ENCODE assay signal across 8 cellular contexts in the genomic region with DNA sequence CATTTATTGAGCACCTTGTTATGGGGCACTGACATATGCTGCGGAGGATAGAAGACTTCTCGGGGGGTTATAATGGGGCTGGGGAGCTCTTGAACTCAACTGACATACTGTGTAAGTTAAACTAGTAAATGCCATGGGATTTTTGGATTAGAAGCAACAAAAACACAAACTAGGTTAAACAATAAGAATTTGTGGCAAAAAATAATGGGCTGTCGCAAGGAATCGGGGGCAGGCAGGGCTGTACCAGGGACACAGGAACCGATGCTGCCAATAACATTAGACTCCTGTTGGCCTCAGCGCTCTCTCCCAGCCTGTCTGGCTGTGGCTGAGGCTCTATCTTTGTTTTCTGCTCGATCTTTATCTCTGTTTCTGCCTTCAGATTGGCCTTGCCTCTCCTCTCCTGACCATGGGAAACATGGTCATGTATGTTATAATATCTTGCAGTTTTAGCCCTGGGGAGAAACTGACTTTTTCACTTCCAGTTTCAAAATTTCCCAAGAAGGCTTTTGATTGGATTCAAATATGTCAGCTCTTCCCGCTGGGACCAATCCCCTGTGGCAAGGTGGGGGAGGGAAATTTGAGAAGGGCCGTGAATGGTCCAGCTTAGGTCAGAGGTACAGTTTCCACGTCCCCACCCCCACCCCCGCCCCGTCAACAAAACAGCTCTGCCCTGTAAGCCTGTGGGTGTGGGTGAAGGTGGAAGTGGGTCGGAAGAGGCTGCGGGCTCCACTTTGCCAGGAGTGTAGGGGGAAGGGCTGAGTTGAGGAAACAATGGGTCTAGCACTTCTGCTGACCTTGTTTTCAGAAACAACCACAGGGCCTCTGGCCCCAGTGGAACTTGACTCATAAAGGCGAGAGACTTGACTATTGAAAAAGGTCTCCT.
DNase-seq lines count a peak whose midpoint lies in the region; ATAC-seq, FAIRE-seq and TF ChIP-seq lines count a peak whose summit lies in the region.

No MANE protein-coding gene starts in this region.

- H2AFZ ChIP-seq in astrocyte (ENCODE audit: low read depth, low read length), result peak overlapping the region; percentile 73

- peak; percentile 75 for DNase-seq in HuH-7.5 (ENCODE audit: low spot score)
- peak; percentile 97 for DNase-seq in SW480 (ENCODE audit: low spot score)
- peak; percentile 85 for DNase-seq in astrocyte (ENCODE audit: low read depth)
- peak; percentile 50 to 52 for DNase-seq in hippocampal formation (lab: John Stamatoyannopoulos, UW)
- DNase-seq in sciatic nerve (ENCODE audit: low spot score), result peak; percentile 76
- DNase-seq in NCI-H2081 treated with DMSO at 0.1 percent for 48 hours (lab: John Stamatoyannopoulos, UW), result no peak

- H3K36me3 Mint-ChIP-seq in astrocyte (ENCODE audit: low read depth, unreplicated experiment), result no peaks in the 10 kb centered on the region

- peak overlapping the region; percentile 100 for H3K4me2 ChIP-seq in DOHH2 (ENCODE audit: low read length)
- peak overlapping the region; percentile 79 for H3K4me2 ChIP-seq in astrocyte (ENCODE audit: low read length)

- peak overlapping the region; percentile 65 for H3K9ac ChIP-seq in astrocyte (ENCODE audit: low read length)

- H3K27me3 Mint-ChIP-seq in astrocyte (ENCODE audit: low read depth, unreplicated experiment), result no peaks in the 10 kb centered on the region

- H4K20me1 ChIP-seq in DOHH2 (ENCODE audit: control insufficient read depth, insufficient read depth, low read depth, low read length) (no peaks in the 10 kb centered on the region), astrocyte (ENCODE audit: insufficient read depth, low read length) (no peaks in the 10 kb centered on the region)

- peak overlapping the region; percentile 69 for H3K4me3 Mint-ChIP-seq in astrocyte (ENCODE audit: unreplicated experiment)

- peaks cover 62% of the 10 kb centered on the region for H3K4me1 ChIP-seq in DOHH2 (ENCODE audit: control insufficient read depth, low read length)
- H3K4me1 ChIP-seq in astrocyte (ENCODE audit: insufficient read depth, low read length), result peaks cover 42% of the 10 kb centered on the region

- intact Hi-C loops in sciatic nerve (cut with DNase I), result no loop called here

- peaks cover 6% of the 10 kb centered on the region for H3K79me2 ChIP-seq in DOHH2 (ENCODE audit: control insufficient read depth, low read length)
- no peaks in the 10 kb centered on the region for H3K79me2 ChIP-seq in astrocyte (ENCODE audit: insufficient read depth, low read length)

- peaks cover 34% of the 10 kb centered on the region for H3F3A ChIP-seq in DOHH2 (ENCODE audit: control insufficient read depth, insufficient read depth)

- peak overlapping the region; percentile 99 for H3K27ac Mint-ChIP-seq in astrocyte (ENCODE audit: unreplicated experiment)

- TF ChIP-seq CTCF in DOHH2 (IDR thresholded peaks at IDR 0.05; ENCODE audit: low read depth, low read length, poor library complexity, severe bottlenecking) (no peak), astrocyte (IDR thresholded peaks at IDR 0.05; ENCODE audit: insufficient read depth, low read depth, low read length) (peak; percentile 0)

- ATAC-seq in GM21576 (IDR thresholded peaks at IDR 0.05; ENCODE audit: unreplicated experiment), result peak; percentile 52
- ATAC-seq in sciatic nerve, result peak; percentile 49

- peaks cover 2% of the 10 kb centered on the region for H3K9me3 Mint-ChIP-seq in astrocyte (ENCODE audit: unreplicated experiment)

- H3K27ac ChIP-seq in DOHH2 (ENCODE audit: low read depth, low read length) (peak overlapping the region; percentile 89), astrocyte (ENCODE audit: low read depth, low read length) (peak overlapping the region; percentile 90)

- H3K36me3 ChIP-seq in DOHH2 (ENCODE audit: control insufficient read depth, low read length) (no peaks in the 10 kb centered on the region), astrocyte (ENCODE audit: insufficient read depth, low read length) (no peaks in the 10 kb centered on the region)

- no peak for FAIRE-seq in astrocyte (lab: Jason Lieb, UNC)

- H3K27me3 ChIP-seq in DOHH2 (ENCODE audit: control insufficient read depth, low read length) (no peaks in the 10 kb centered on the region), astrocyte (ENCODE audit: insufficient read depth, low read length) (no peaks in the 10 kb centered on the region)

- H3K9me2 ChIP-seq in DOHH2 (replicated peaks; ENCODE audit: control insufficient read depth, low read length), result no peaks in the 10 kb centered on the region

- H3K4me3 ChIP-seq in DOHH2 (ENCODE audit: low read length) (peak overlapping the region; percentile 85), astrocyte (ENCODE audit: insufficient read depth, low read depth, low read length) (peak overlapping the region; percentile 17)

- peaks cover 49% of the 10 kb centered on the region for H3K4me1 Mint-ChIP-seq in astrocyte (ENCODE audit: low read depth, unreplicated experiment)

- H3K9me3 ChIP-seq in DOHH2 (ENCODE audit: control insufficient read depth, insufficient read depth, low read length) (no peaks in the 10 kb centered on the region), astrocyte (ENCODE audit: insufficient read depth, low read depth, low read length) (no peaks in the 10 kb centered on the region)
